In the genomic region with DNA sequence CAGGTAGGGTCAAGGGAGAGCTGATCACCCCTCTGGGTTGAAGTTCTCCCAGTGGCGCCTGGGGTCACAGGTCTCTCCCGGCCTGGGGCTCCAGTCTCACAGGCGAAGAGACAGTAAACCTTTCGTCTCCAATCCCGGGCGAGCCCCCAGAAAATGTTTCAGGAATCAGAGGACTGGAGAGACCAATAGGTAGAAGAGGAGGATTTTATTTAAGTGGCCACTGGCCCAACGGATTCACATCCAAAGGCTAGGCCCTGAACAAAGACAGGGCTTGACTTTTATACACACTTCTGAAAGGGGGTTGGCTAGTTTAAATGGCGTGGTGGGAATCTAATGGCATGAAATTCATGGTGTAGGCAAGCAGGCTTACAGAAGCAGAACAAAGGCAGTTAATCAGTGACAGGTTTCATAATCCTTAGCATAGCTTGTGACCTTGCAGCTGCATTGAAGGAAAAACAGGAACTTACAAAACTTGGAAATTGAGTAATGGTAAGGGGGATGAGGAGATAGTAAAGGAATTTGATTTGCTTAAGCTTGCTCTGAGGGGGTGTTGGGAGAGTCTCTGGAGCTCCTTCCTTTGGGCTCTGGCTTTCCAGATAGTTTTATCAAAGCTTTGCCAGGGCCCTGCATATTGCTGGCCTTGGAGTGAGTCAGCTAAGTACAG, we compare ENCODE assay signal across 1 cellular context.
A peak's percentile ranks its signal among the peaks of the same experiment; 100 is the strongest.
TF ChIP-seq lines count a peak whose summit lies in the region.

No MANE protein-coding gene starts in this region.

TF ChIP-seq in HepG2, 621 proteins besides CTCF, POLR2A, EP300 and RAD21 (continued from another document and continues in another):
- TF ChIP-seq ATF2 (CRISPR knock-in tag; IDR thresholded peaks at IDR 0.05) (peak; percentile 94), PRDM10 (CRISPR knock-in tag; IDR thresholded peaks at IDR 0.05; ENCODE audit: low read depth) (no peak), TARDBP (CRISPR knock-in tag; IDR thresholded peaks at IDR 0.05) (peak; percentile 90), POGZ (CRISPR knock-in tag; IDR thresholded peaks at IDR 0.05) (peak; percentile 94), TGIF2 (CRISPR knock-in tag; IDR thresholded peaks at IDR 0.05) (peak; percentile 69; the same call in 1 of the 2 replicates), ETV6 (CRISPR knock-in tag; conservative IDR thresholded peaks at IDR 0.05) (no peak), SOX5 (CRISPR knock-in tag; IDR thresholded peaks at IDR 0.05; ENCODE audit: borderline replicate concordance) (peak; percentile 96), TCF7 (IDR thresholded peaks at IDR 0.05; ENCODE audit: low read depth) (peak; percentile 72), ZFAT (CRISPR knock-in tag; conservative IDR thresholded peaks at IDR 0.05) (no peak), ATF1 (CRISPR knock-in tag; IDR thresholded peaks at IDR 0.05) (peak; percentile 58; the same call in 1 of the 2 replicates), ZNF780A (CRISPR knock-in tag; IDR thresholded peaks at IDR 0.05) (peak; percentile 77; the same call in 1 of the 2 replicates), NR2C2 (CRISPR knock-in tag; IDR thresholded peaks at IDR 0.05; ENCODE audit: borderline replicate concordance) (peak; percentile 72), ISL2 (CRISPR knock-in tag; IDR thresholded peaks at IDR 0.05) (peak; percentile 90), RFX1 (IDR thresholded peaks at IDR 0.05) (no peak), HMGXB3 (CRISPR knock-in tag; IDR thresholded peaks at IDR 0.05; ENCODE audit: borderline replicate concordance) (peak; percentile 61; the same call in 1 of the 2 replicates), NFYC (CRISPR knock-in tag; IDR thresholded peaks at IDR 0.05) (peak; percentile 66), ZNF574 (CRISPR knock-in tag; IDR thresholded peaks at IDR 0.05) (no peak; the same call in none of the 2 replicates), HOXA3 (CRISPR knock-in tag; IDR thresholded peaks at IDR 0.05) (peak; percentile 55), SP1 (IDR thresholded peaks at IDR 0.05) (no peak), SP1 (CRISPR knock-in tag; IDR thresholded peaks at IDR 0.05) (no peak), REST (IDR thresholded peaks at IDR 0.05; ENCODE audit: borderline replicate concordance in 1 of 2, low read depth in 1 of 2, low read length in 2 of 2) (0 out of 4 replicates have a peak, but pooled peaks of 1 of the 2 experiments have one; percentile 50), ZBTB3 (CRISPR knock-in tag; IDR thresholded peaks at IDR 0.05; ENCODE audit: borderline replicate concordance, low read depth) (peak; percentile 77; the same call in 1 of the 2 replicates), TEAD2 (CRISPR knock-in tag; IDR thresholded peaks at IDR 0.05) (no peak)
- TF ChIP-seq, protein P1, sequence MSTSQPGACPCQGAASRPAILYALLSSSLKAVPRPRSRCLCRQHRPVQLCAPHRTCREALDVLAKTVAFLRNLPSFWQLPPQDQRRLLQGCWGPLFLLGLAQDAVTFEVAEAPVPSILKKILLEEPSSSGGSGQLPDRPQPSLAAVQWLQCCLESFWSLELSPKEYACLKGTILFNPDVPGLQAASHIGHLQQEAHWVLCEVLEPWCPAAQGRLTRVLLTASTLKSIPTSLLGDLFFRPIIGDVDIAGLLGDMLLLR (CRISPR knock-in tag; IDR thresholded peaks at IDR 0.05): no peak
- TF ChIP-seq, protein P2, sequence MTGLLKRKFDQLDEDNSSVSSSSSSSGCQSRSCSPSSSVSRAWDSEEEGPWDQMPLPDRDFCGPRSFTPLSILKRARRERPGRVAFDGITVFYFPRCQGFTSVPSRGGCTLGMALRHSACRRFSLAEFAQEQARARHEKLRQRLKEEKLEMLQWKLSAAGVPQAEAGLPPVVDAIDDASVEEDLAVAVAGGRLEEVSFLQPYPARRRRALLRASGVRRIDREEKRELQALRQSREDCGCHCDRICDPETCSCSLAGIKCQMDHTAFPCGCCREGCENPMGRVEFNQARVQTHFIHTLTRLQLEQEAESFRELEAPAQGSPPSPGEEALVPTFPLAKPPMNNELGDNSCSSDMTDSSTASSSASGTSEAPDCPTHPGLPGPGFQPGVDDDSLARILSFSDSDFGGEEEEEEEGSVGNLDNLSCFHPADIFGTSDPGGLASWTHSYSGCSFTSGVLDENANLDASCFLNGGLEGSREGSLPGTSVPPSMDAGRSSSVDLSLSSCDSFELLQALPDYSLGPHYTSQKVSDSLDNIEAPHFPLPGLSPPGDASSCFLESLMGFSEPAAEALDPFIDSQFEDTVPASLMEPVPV (CRISPR knock-in tag; IDR thresholded peaks at IDR 0.05): no peak
- TF ChIP-seq, protein P3, sequence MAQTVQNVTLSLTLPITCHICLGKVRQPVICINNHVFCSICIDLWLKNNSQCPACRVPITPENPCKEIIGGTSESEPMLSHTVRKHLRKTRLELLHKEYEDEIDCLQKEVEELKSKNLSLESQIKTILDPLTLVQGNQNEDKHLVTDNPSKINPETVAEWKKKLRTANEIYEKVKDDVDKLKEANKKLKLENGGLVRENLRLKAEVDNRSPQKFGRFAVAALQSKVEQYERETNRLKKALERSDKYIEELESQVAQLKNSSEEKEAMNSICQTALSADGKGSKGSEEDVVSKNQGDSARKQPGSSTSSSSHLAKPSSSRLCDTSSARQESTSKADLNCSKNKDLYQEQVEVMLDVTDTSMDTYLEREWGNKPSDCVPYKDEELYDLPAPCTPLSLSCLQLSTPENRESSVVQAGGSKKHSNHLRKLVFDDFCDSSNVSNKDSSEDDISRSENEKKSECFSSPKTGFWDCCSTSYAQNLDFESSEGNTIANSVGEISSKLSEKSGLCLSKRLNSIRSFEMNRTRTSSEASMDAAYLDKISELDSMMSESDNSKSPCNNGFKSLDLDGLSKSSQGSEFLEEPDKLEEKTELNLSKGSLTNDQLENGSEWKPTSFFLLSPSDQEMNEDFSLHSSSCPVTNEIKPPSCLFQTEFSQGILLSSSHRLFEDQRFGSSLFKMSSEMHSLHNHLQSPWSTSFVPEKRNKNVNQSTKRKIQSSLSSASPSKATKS (CRISPR knock-in tag; IDR thresholded peaks at IDR 0.05): 0 out of 2 replicates have a peak, but pooled peaks have one; percentile 61
